ENCODE assay signal across 17 cellular contexts in genomic region chr1:83123019-83123418, GRCh38.
"Had no signal": no experiment of that assay in that cellular context is flagged by ENCODE, and none has a peak within 500 bp of the region (broad histone marks: within the 10 kb centered on the region; RNA-seq: fewer than 3 reads in every experiment).

No MANE protein-coding gene starts in this region.

- DNase-seq: Karpas-422, KG1, MG63, NCI-H1092, NCI-H1105 treated with DMSO at 0.1 percent for 48 hours, NCI-H1417 treated with DMSO at 0.1 percent for 48 hours, NCI-H187, NCI-H2029, NCI-H2081 treated with DMSO at 0.1 percent for 48 hours, NCI-H2171, NCI-H226, NCI-H446, NCI-H510A, NCI-H524 treated with DMSO at 0.1 percent for 48 hours, NCI-H69, NCI-H774, SHP77 had no signal
